ENCODE assay signal across 17 cellular contexts in the genomic region with DNA sequence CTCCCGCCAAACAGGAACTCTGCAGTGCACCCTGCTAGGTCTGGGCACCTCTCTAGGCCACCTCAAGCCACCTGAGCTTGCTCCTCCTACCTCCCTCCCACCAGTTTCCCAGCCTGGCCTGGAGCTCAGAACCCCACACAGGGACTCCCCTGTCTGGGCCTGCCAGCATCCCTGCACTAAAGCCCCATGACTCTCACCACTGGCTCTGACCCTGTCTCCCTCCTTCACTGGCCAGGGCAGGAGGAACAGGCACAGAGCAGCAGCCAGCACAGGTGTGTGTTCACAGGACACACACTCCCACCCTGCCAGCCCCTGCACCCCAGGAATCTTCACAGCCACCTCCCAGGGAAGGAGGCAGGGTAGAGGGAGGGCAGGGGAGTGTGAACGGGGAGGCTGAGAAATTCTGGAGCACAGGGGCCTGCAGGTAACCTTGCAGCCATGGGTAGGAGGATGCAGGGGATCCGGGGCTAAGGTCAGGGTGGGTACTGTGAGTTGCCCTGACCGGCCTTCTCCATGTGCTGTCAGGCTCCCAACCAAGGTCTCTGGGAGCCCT. TPM values are rescaled to one million over a fixed set of nuclear protein-coding genes. Genes with fewer than 3 reads are reported as not detected.
A peak's percentile ranks its signal among the peaks of the same experiment; 100 is the strongest.
DNase-seq lines count a peak whose midpoint lies in the region; ATAC-seq and TF ChIP-seq lines count a peak whose summit lies in the region.
"Had no signal": no experiment of that assay in that cellular context is flagged by ENCODE, and none has a peak within 500 bp of the region (broad histone marks: within the 10 kb centered on the region; RNA-seq: fewer than 3 reads in every experiment).

No MANE protein-coding gene starts in this region.

- TF ChIP-seq CTCF in breast epithelium (IDR thresholded peaks at IDR 0.05) (no peak), MCF 10A (IDR thresholded peaks at IDR 0.05; ENCODE audit: unreplicated experiment) (no peak)

- no peaks in the 10 kb centered on the region for H3K9me3 Mint-ChIP-seq in MCF 10A (ENCODE audit: unreplicated experiment)
- H3K9me3 Mint-ChIP-seq in activated T-helper 2 cell treated with anti-CD3 and anti-CD28 coated beads, Interferon-gamma antibody, Interleukin-2, Interleukin-4, amounts not matched to agents 10 μg/mL and 5 μg/mL and 100 μg/mL, durations not matched to agents 14 hours and 24 hours and 36 hours: no peaks in the 10 kb centered on the region
- no peaks in the 10 kb centered on the region for H3K9me3 Mint-ChIP-seq in naive thymus-derived CD8-positive, alpha-beta T cell

- CTCF ChIA-PET in MCF 10A (lab: Yijun Ruan, JAX): interaction anchor here (0.6 kb wide), 2 partner anchors 17 to 46 kb away, joined by 3 read pairs; no protein-coding TSS in a partner anchor

- H3K27me3 Mint-ChIP-seq in MCF 10A (ENCODE audit: insufficient read depth, unreplicated experiment): peaks cover 18% of the 10 kb centered on the region
- peaks cover 22% of the 10 kb centered on the region for H3K27me3 Mint-ChIP-seq in activated T-helper 2 cell treated with anti-CD3 and anti-CD28 coated beads, Interferon-gamma antibody, Interleukin-2, Interleukin-4, amounts not matched to agents 10 μg/mL and 5 μg/mL and 100 μg/mL, durations not matched to agents 14 hours and 24 hours and 36 hours (ENCODE audit: low read depth)
- no peaks in the 10 kb centered on the region for H3K27me3 Mint-ChIP-seq in naive thymus-derived CD8-positive, alpha-beta T cell

- no peaks in the 10 kb centered on the region for H3K9me3 ChIP-seq in breast epithelium
- H3K9me3 ChIP-seq: MG63 had no signal

- H3K27me3 ChIP-seq in breast epithelium: no peaks in the 10 kb centered on the region
- H3K27me3 ChIP-seq: MG63 had no signal

- peak in 1 of 2 donors; percentile 9 for DNase-seq in breast epithelium (ENCODE audit: low spot score in 2 of 2)
- no peak for DNase-seq in MCF 10A (ENCODE audit: unreplicated experiment)
- no peak for DNase-seq in activated T-helper 2 cell treated with anti-CD3 and anti-CD28 coated beads, Interferon-gamma antibody, Interleukin-2, Interleukin-4, amounts not matched to agents 10 μg/mL and 5 μg/mL and 100 μg/mL, durations not matched to agents 14 hours and 24 hours and 36 hours (ENCODE audit: low spot score)
- peak in 1 of 10 donors; percentile 48 for DNase-seq in naive thymus-derived CD8-positive, alpha-beta T cell
- no peak for DNase-seq in globus pallidus (ENCODE audit: low spot score)
- no peak for DNase-seq in NCI-H345 treated with DMSO at 0.1 percent for 48 hours (lab: John Stamatoyannopoulos, UW; ENCODE audit: unreplicated experiment)
- DNase-seq: DMS153; H7; MG63; NCI-H2029; NCI-H69; stimulated activated CD4-positive, alpha-beta T cell treated with anti-CD3 and anti-CD28 coated beads, Interleukin-2, amount 100 ng/mL, for 48 hours had no signal

- POLR2A ChIA-PET in MCF 10A (lab: Yijun Ruan, JAX): no interaction called here
- POLR2A ChIA-PET in naive thymus-derived CD8-positive, alpha-beta T cell (lab: Charles Lee): interaction anchor here (0.9 to 1.3 kb wide), 2 partner anchors 10 to 27 kb away, joined by 3 read pairs; no protein-coding TSS in a partner anchor

- H3K4me3 Mint-ChIP-seq in MCF 10A (ENCODE audit: unreplicated experiment): no peak overlapping the region
- H3K4me3 Mint-ChIP-seq in activated T-helper 2 cell treated with anti-CD3 and anti-CD28 coated beads, Interferon-gamma antibody, Interleukin-2, Interleukin-4, amounts not matched to agents 10 μg/mL and 5 μg/mL and 100 μg/mL, durations not matched to agents 14 hours and 24 hours and 36 hours (ENCODE audit: low read depth): no peak overlapping the region
- peak overlapping the region in 9 of 10 donors; percentile 29 to 88 (median 71) for H3K4me3 Mint-ChIP-seq in naive thymus-derived CD8-positive, alpha-beta T cell

- no peak overlapping the region for H3K27ac Mint-ChIP-seq in MCF 10A (ENCODE audit: low read depth, unreplicated experiment)
- peak overlapping the region; percentile 9 for H3K27ac Mint-ChIP-seq in activated T-helper 2 cell treated with anti-CD3 and anti-CD28 coated beads, Interferon-gamma antibody, Interleukin-2, Interleukin-4, amounts not matched to agents 10 μg/mL and 5 μg/mL and 100 μg/mL, durations not matched to agents 14 hours and 24 hours and 36 hours
- peak overlapping the region; percentile 91 to 99 (median 96) for H3K27ac Mint-ChIP-seq in naive thymus-derived CD8-positive, alpha-beta T cell

- no peaks in the 10 kb centered on the region for H3K36me3 Mint-ChIP-seq in MCF 10A (ENCODE audit: insufficient read depth, unreplicated experiment)
- H3K36me3 Mint-ChIP-seq in activated T-helper 2 cell treated with anti-CD3 and anti-CD28 coated beads, Interferon-gamma antibody, Interleukin-2, Interleukin-4, amounts not matched to agents 10 μg/mL and 5 μg/mL and 100 μg/mL, durations not matched to agents 14 hours and 24 hours and 36 hours (ENCODE audit: low read depth): no peaks in the 10 kb centered on the region
- H3K36me3 Mint-ChIP-seq in naive thymus-derived CD8-positive, alpha-beta T cell: no peaks in the 10 kb centered on the region

- TF ChIP-seq POLR2A in breast epithelium (IDR thresholded peaks at IDR 0.05): no peak

- no peak for ATAC-seq in naive thymus-derived CD8-positive, alpha-beta T cell
- ATAC-seq in HG03521 (IDR thresholded peaks at IDR 0.05; ENCODE audit: unreplicated experiment) (no peak), HG03469 (IDR thresholded peaks at IDR 0.05; ENCODE audit: unreplicated experiment) (no peak)

- intact Hi-C loops in breast epithelium (cut with DNase I; ENCODE audit: low total_unique reads) (no loop called here), MCF 10A (cut with micrococcal nuclease) (no loop called here)
- intact Hi-C loops in activated T-helper 2 cell treated with anti-CD3 and anti-CD28 coated beads, Interferon-gamma antibody, Interleukin-2, Interleukin-4, amounts not matched to agents 10 μg/mL and 5 μg/mL and 100 μg/mL, durations not matched to agents 14 hours and 24 hours and 36 hours (cut with micrococcal nuclease): no loop called here

- H3K4me1 Mint-ChIP-seq in MCF 10A (ENCODE audit: insufficient read depth, unreplicated experiment): no peaks in the 10 kb centered on the region
- peaks cover 23% of the 10 kb centered on the region for H3K4me1 Mint-ChIP-seq in activated T-helper 2 cell treated with anti-CD3 and anti-CD28 coated beads, Interferon-gamma antibody, Interleukin-2, Interleukin-4, amounts not matched to agents 10 μg/mL and 5 μg/mL and 100 μg/mL, durations not matched to agents 14 hours and 24 hours and 36 hours (ENCODE audit: low read depth)
- H3K4me1 Mint-ChIP-seq in naive thymus-derived CD8-positive, alpha-beta T cell: peaks cover 26 to 44% (median 35%) of the 10 kb centered on the region in 4 donors

- H3K27ac ChIP-seq in breast epithelium: peak overlapping the region; percentile 65 to 74
- H3K27ac ChIP-seq: SK-N-MC, VCaP had no signal

- BruUV-seq in MCF 10A (replicated peaks; lab: Mats Ljungman, UMichigan): no TSS peak

- no peaks in the 10 kb centered on the region for H3K36me3 ChIP-seq in breast epithelium
- H3K36me3 ChIP-seq: MG63 had no signal

- H3K4me3 ChIP-seq in breast epithelium: no peak overlapping the region
- H3K4me3 ChIP-seq: MG63, SK-N-MC had no signal

- H3K4me1 ChIP-seq in breast epithelium: no peaks in the 10 kb centered on the region

RNA-seq across cellular contexts. Expression of a gene that starts 13.9 kb away (rescaled TPM):
- total RNA-seq in breast epithelium: under 1 TPM in 1 of 3 donors, not detected in 2; 0.15 TPM
- total RNA-seq in MCF 10A (2022): not detected in 2 replicates
- total RNA-seq in activated T-helper 2 cell treated with anti-CD3 and anti-CD28 coated beads, Interferon-gamma antibody, Interleukin-2, Interleukin-4, amounts not matched to agents 10 μg/mL and 5 μg/mL and 100 μg/mL, durations not matched to agents 14 hours and 24 hours and 36 hours: not detected in 2 replicates
- not detected for total RNA-seq in naive thymus-derived CD8-positive, alpha-beta T cell
- not detected for polyA plus RNA-seq in naive thymus-derived CD8-positive, alpha-beta T cell
- total RNA-seq: H7, urinary bladder had no signal

Comparison
In these comparisons a context has a peak if more than half of its experiments do, and no peak if none do; other contexts are left out.
1. H3K4me3 Mint-ChIP-seq: peak in naive thymus-derived CD8-positive, alpha-beta T cell (9 of 10); none in MCF 10A (single experiment) and activated T-helper 2 cell treated with anti-CD3 and anti-CD28 coated beads, Interferon-gamma antibody, Interleukin-2, Interleukin-4, amounts not matched to agents 10 μg/mL and 5 μg/mL and 100 μg/mL, durations not matched to agents 14 hours and 24 hours and 36 hours (single experiment).